Comparison of ENCODE assay signal across 28 cellular contexts in the genomic region with DNA sequence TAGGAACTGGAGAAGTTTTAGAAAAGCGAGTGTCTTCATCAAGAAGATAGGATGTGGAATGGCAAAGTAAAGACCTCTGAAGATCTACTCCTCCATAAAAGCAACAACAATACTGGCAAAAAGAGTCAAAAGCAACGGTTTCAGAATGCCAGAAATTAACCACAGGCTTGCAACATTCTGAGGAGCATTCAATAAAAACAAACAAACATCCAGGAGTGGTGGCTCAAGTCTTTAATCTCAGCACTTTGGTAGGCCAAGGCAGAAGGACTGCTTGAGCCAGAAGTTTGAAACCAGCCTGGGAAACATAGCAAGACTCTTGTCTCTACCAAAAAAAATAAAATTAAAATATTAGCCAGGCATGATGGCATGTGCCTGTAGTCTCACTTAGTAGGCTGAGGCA.
A peak's percentile ranks its signal among the peaks of the same experiment; 100 is the strongest.
DNase-seq lines count a peak whose midpoint lies in the region; ATAC-seq and TF ChIP-seq lines count a peak whose summit lies in the region.
"Had no signal": no experiment of that assay in that cellular context is flagged by ENCODE, and none has a peak within 500 bp of the region (broad histone marks: within the 10 kb centered on the region; RNA-seq: fewer than 3 reads in every experiment).

No MANE protein-coding gene starts in this region.

- H3K9me3 ChIP-seq in AG04450 (ENCODE audit: control insufficient read depth, insufficient read depth, low read length): no peaks in the 10 kb centered on the region
- H3K9me3 ChIP-seq: adrenal gland, colonic mucosa, psoas muscle, testis had no signal

- peaks cover 9% of the 10 kb centered on the region for H3K27me3 Mint-ChIP-seq in HFFc6 (ENCODE audit: insufficient read depth)

- no peak for DNase-seq in AG04450 (ENCODE audit: low read depth, low spot score)
- DNase-seq in HFFc6: peak; percentile 46
- peak; percentile 19 for DNase-seq in astrocyte of the spinal cord (ENCODE audit: low read depth, low spot score)
- DNase-seq in iris pigment epithelial cell (ENCODE audit: low read depth): peak; percentile 76
- no peak for DNase-seq in NCI-H748 treated with DMSO at 0.1 percent for 48 hours (lab: John Stamatoyannopoulos, UW)
- no peak for DNase-seq in Right ventricle myocardium inferior (ENCODE audit: missing footprints)
- DNase-seq: activated CD4-positive, CD25-positive, alpha-beta regulatory T cell; activated CD8-positive, alpha-beta memory T cell treated with anti-CD3 and anti-CD28 coated beads, Interleukin-2, amount 10 ng/mL, durations not matched to agents 7 days and 5 days; activated naive CD4-positive, alpha-beta T cell; activated T-cell treated with anti-CD3 and anti-CD28 coated beads, Interleukin-2, amount 50 U/mL, for 72 hours; adrenal gland; colonic mucosa; DMS153; effector memory CD4-positive, alpha-beta T cell; left ventricle myocardium superior; naive B cell; NCI-H1105 treated with DMSO at 0.1 percent for 48 hours; NCI-H2081; NCI-H226; nucleus accumbens; psoas muscle; stimulated activated naive CD8-positive, alpha-beta T cell treated with anti-CD3 and anti-CD28 coated beads, Interleukin-15, Interleukin-2, amounts not matched to agents 100 U/mL and 50 U/mL, for 24 hours; testis had no signal

- no peak overlapping the region for H3K4me3 ChIP-seq in AG04450 (ENCODE audit: low read depth, low read length)
- H3K4me3 ChIP-seq in astrocyte of the spinal cord (ENCODE audit: low read depth, low read length): no peak overlapping the region
- H3K4me3 ChIP-seq: adrenal gland, colonic mucosa, psoas muscle, testis had no signal

- peaks cover 84% of the 10 kb centered on the region for H3K4me1 Mint-ChIP-seq in HFFc6 (ENCODE audit: low read depth)
- H3K4me1 Mint-ChIP-seq: activated CD8-positive, alpha-beta memory T cell treated with anti-CD3 and anti-CD28 coated beads, Interleukin-2, amount 10 ng/mL, durations not matched to agents 7 days and 5 days; IgD-negative memory B cell had no signal

- H3K27ac Mint-ChIP-seq in HFFc6: peak overlapping the region; percentile 54
- H3K27ac Mint-ChIP-seq: activated CD8-positive, alpha-beta memory T cell treated with anti-CD3 and anti-CD28 coated beads, Interleukin-2, amount 10 ng/mL, durations not matched to agents 7 days and 5 days; activated T-cell treated with anti-CD3 and anti-CD28 coated beads, Interleukin-2, amount 50 U/mL, for 72 hours; mesothelial cell of epicardium; naive B cell had no signal

- no peaks in the 10 kb centered on the region for H3K9me3 Mint-ChIP-seq in HFFc6
- H3K9me3 Mint-ChIP-seq: activated T-cell treated with anti-CD3 and anti-CD28 coated beads, Interleukin-2, amount 50 U/mL, for 72 hours; IgD-negative memory B cell; naive B cell had no signal

- intact Hi-C loops in Right ventricle myocardium inferior (cut with DNase I): no loop called here

- CTCF ChIA-PET in AG04450 (lab: Charles Lee): interaction anchor here (0.7 to 3.1 kb wide), 5 partner anchors 9 to 351 kb away, joined by 3 to 10 read pairs (median 9); no protein-coding TSS in a partner anchor

- no peak for ATAC-seq in HG02571 (IDR thresholded peaks at IDR 0.05; ENCODE audit: unreplicated experiment)
- no peak for ATAC-seq in HG03520 (IDR thresholded peaks at IDR 0.05; ENCODE audit: unreplicated experiment)
- ATAC-seq in Right ventricle myocardium inferior: no peak
- ATAC-seq: activated CD8-positive, alpha-beta memory T cell treated with anti-CD3 and anti-CD28 coated beads, Interleukin-2, amount 10 ng/mL, durations not matched to agents 7 days and 5 days; activated T-cell treated with anti-CD3 and anti-CD28 coated beads, Interleukin-2, amount 50 U/mL, for 72 hours; esophagus mucosa; left ventricle myocardium superior; psoas muscle; stimulated activated naive CD8-positive, alpha-beta T cell treated with anti-CD3 and anti-CD28 coated beads, Interleukin-15, Interleukin-2, amounts not matched to agents 100 U/mL and 50 U/mL, for 24 hours had no signal

- H3K27ac ChIP-seq in AG04450 (ENCODE audit: low read depth, low read length): peak overlapping the region; percentile 33
- H3K27ac ChIP-seq: adrenal gland, colonic mucosa, psoas muscle, testis had no signal

- H3K4me3 Mint-ChIP-seq in HFFc6: peak overlapping the region; percentile 1; the same call in 1 of the 2 replicates
- H3K4me3 Mint-ChIP-seq: activated CD8-positive, alpha-beta memory T cell treated with anti-CD3 and anti-CD28 coated beads, Interleukin-2, amount 10 ng/mL, durations not matched to agents 7 days and 5 days; activated T-cell treated with anti-CD3 and anti-CD28 coated beads, Interleukin-2, amount 50 U/mL, for 72 hours; IgD-negative memory B cell; mesothelial cell of epicardium; naive B cell had no signal

- in situ Hi-C loops in astrocyte of the spinal cord (cut with HindIII; ENCODE audit: low sequenced_read_pairs): no loop called here

- H3K36me3 Mint-ChIP-seq in HFFc6 (ENCODE audit: low read depth): peaks cover 70% of the 10 kb centered on the region
- H3K36me3 Mint-ChIP-seq: activated CD8-positive, alpha-beta memory T cell treated with anti-CD3 and anti-CD28 coated beads, Interleukin-2, amount 10 ng/mL, durations not matched to agents 7 days and 5 days; IgD-negative memory B cell; mesothelial cell of epicardium; naive B cell had no signal

- POLR2A ChIA-PET in AG04450 (lab: Yijun Ruan, JAX): interaction anchor here (0.6 to 1.0 kb wide), 2 partner anchors 22 to 43 kb away, joined by 3 to 5 read pairs; no protein-coding TSS in a partner anchor

- H3K27me3 ChIP-seq in AG04450 (ENCODE audit: control insufficient read depth, insufficient read depth, low read length): no peaks in the 10 kb centered on the region
- H3K27me3 ChIP-seq: colonic mucosa, testis had no signal

- no peak for TF ChIP-seq CTCF in AG04450 (IDR thresholded peaks at IDR 0.05; ENCODE audit: low read depth, low read length)
- TF ChIP-seq CTCF in HFFc6 (IDR thresholded peaks at IDR 0.05): no peak
- no peak for TF ChIP-seq CTCF in astrocyte of the spinal cord (IDR thresholded peaks at IDR 0.05; ENCODE audit: low read depth, low read length)

Comparison
In these comparisons a context has a peak if more than half of its experiments do, and no peak if none do; other contexts are left out.
1. DNase-seq: peak in HFFc6 (single experiment), astrocyte of the spinal cord (single experiment) and iris pigment epithelial cell (single experiment); none in AG04450 (single experiment), NCI-H748 treated with DMSO at 0.1 percent for 48 hours (single experiment) and Right ventricle myocardium inferior (single experiment).